ENCODE assay signal across 8 cellular contexts in genomic region chr20:18138266-18138582, GRCh38. TPM values are rescaled to one million over a fixed set of nuclear protein-coding genes. Genes with fewer than 3 reads are reported as not detected.
DNase-seq lines count a peak whose midpoint lies in the region; ATAC-seq and TF ChIP-seq lines count a peak whose summit lies in the region.

No MANE protein-coding gene starts in this region.

- intact Hi-C loops in upper lobe of right lung (cut with DNase I): no loop called here

- peaks cover 3 to 22% (median 18%) of the 10 kb centered on the region in 4 donors for H3K4me1 ChIP-seq in liver (ENCODE audit: control insufficient read depth in 4 of 4, insufficient read depth in 4 of 4, low read length in 3 of 4)
- H3K4me1 ChIP-seq in upper lobe of right lung: peaks cover 18% of the 10 kb centered on the region

- TF ChIP-seq RAD21 in liver (IDR thresholded peaks at IDR 0.05): no peak

- TF ChIP-seq CTCF in liver (IDR thresholded peaks at IDR 0.05; ENCODE audit: low read depth, low read length, missing input control): no peak
- no peak for TF ChIP-seq CTCF in upper lobe of right lung (IDR thresholded peaks at IDR 0.05)

- peak; percentile 24 for ATAC-seq in GM18870 (IDR thresholded peaks at IDR 0.05; ENCODE audit: unreplicated experiment)
- peak; percentile 6 for ATAC-seq in HG03342 (IDR thresholded peaks at IDR 0.05; ENCODE audit: unreplicated experiment)
- ATAC-seq in upper lobe of right lung: no peak
- no peak for ATAC-seq in HG02885 (IDR thresholded peaks at IDR 0.05; ENCODE audit: poor library complexity, unreplicated experiment)

- H3K27me3 ChIP-seq in liver (ENCODE audit: control insufficient read depth in 4 of 4, insufficient read depth in 4 of 4, low read length in 3 of 4) (no peaks in the 10 kb centered on the region), upper lobe of right lung (no peaks in the 10 kb centered on the region)

- H3K4me3 ChIP-seq in liver (ENCODE audit: low read depth in 1 of 3, low read length in 3 of 3) (peak overlapping the region; percentile 91 to 96 (median 95)), upper lobe of right lung (peak overlapping the region; percentile 97)

- peaks cover 0 to 9% (median 6%) of the 10 kb centered on the region in 4 donors for H3K36me3 ChIP-seq in liver (ENCODE audit: control insufficient read depth in 4 of 4, insufficient read depth in 3 of 4, low read depth in 1 of 4, low read length in 3 of 4)
- H3K36me3 ChIP-seq in upper lobe of right lung: peaks cover 11% of the 10 kb centered on the region

- DNase-seq in upper lobe of right lung (no peak), T1000 (lab: John Stamatoyannopoulos, UW) (no peak), SW480 (ENCODE audit: low spot score) (no peak)

- H3K9me3 ChIP-seq in liver (ENCODE audit: control insufficient read depth in 4 of 4, low read length in 3 of 4) (no peaks in the 10 kb centered on the region), upper lobe of right lung (no peaks in the 10 kb centered on the region)

- WGBS in liver: under 1% methylated on average over 15 of the region's 15 CpGs

- H3K27ac ChIP-seq in angular gyrus (ENCODE audit: low read depth, low read length): peak overlapping the region; percentile 81
- H3K27ac ChIP-seq in liver (ENCODE audit: low read depth in 1 of 2, low read length in 2 of 2): peak overlapping the region; percentile 80 to 95
- H3K27ac ChIP-seq in upper lobe of right lung: peak overlapping the region; percentile 96

- peak overlapping the region; percentile 70 to 95 for H3K9ac ChIP-seq in liver (ENCODE audit: low read depth in 1 of 2, low read length in 2 of 2)

TF ChIP-seq in liver, 16 proteins besides CTCF, POLR2A, EP300 and RAD21:
- TF ChIP-seq SP1 (IDR thresholded peaks at IDR 0.05): no peak
- TF ChIP-seq FOXA1 (IDR thresholded peaks at IDR 0.05): no peak
- TF ChIP-seq MAX (IDR thresholded peaks at IDR 0.05): no peak
- no peak for TF ChIP-seq JUND (IDR thresholded peaks at IDR 0.05)
- no peak for TF ChIP-seq EGR1 (IDR thresholded peaks at IDR 0.05; ENCODE audit: low read depth in 2 of 2)
- no peak for TF ChIP-seq HNF4A (conservative IDR thresholded peaks at IDR 0.05)
- TF ChIP-seq YY1 (IDR thresholded peaks at IDR 0.05): no peak
- no peak for TF ChIP-seq TAF1 (conservative IDR thresholded peaks at IDR 0.05)
- TF ChIP-seq NR2F2 (IDR thresholded peaks at IDR 0.05): no peak
- TF ChIP-seq RXRA (IDR thresholded peaks at IDR 0.05): no peak
- no peak for TF ChIP-seq FOXA2 (IDR thresholded peaks at IDR 0.05)
- no peak for TF ChIP-seq REST (IDR thresholded peaks at IDR 0.05)
- TF ChIP-seq HNF4G (IDR thresholded peaks at IDR 0.05): no peak
- TF ChIP-seq GABPA (IDR thresholded peaks at IDR 0.05 in 1 of 2, conservative IDR thresholded peaks at IDR 0.05 in 1 of 2): no peak
- TF ChIP-seq, protein P1, sequence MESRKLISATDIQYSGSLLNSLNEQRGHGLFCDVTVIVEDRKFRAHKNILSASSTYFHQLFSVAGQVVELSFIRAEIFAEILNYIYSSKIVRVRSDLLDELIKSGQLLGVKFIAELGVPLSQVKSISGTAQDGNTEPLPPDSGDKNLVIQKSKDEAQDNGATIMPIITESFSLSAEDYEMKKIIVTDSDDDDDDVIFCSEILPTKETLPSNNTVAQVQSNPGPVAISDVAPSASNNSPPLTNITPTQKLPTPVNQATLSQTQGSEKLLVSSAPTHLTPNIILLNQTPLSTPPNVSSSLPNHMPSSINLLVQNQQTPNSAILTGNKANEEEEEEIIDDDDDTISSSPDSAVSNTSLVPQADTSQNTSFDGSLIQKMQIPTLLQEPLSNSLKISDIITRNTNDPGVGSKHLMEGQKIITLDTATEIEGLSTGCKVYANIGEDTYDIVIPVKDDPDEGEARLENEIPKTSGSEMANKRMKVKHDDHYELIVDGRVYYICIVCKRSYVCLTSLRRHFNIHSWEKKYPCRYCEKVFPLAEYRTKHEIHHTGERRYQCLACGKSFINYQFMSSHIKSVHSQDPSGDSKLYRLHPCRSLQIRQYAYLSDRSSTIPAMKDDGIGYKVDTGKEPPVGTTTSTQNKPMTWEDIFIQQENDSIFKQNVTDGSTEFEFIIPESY (IDR thresholded peaks at IDR 0.05): no peak
- TF ChIP-seq ATF3 (IDR thresholded peaks at IDR 0.05): no peak

RNA-seq across cellular contexts. Expression of gene KAT14, which starts 0.6 kb away (rescaled TPM):
- total RNA-seq in liver (10 to 100 TPM in 1 of 2 donors, 1 to 10 TPM in 1; 5.5 to 10.2 TPM), upper lobe of right lung (12.5 TPM)
- polyA plus RNA-seq in liver: 1 to 10 TPM; 6.1 to 6.4 TPM

RNA-seq across cellular contexts. Expression of gene PET117, which starts 0.6 kb away (rescaled TPM):
- total RNA-seq in liver (10 to 100 TPM in 1 of 2 donors, 1 to 10 TPM in 1; 3.5 to 10.2 TPM), upper lobe of right lung (11.7 TPM)
- polyA plus RNA-seq in liver: 1 to 10 TPM; 7.4 to 10.0 TPM

Comparison
In these comparisons a context has a peak if more than half of its experiments do, and no peak if none do; other contexts are left out.
1. ATAC-seq: peak in GM18870 (single experiment) and HG03342 (single experiment); none in upper lobe of right lung (single experiment) and HG02885 (single experiment).
2. Peak in every context shown above with its lines, with median percentiles within 50 percentile points of each other: H3K27ac ChIP-seq.